19 cellular contexts compared by ENCODE assay signal in genomic region chr15:25687689-25688088, GRCh38.
A peak's percentile ranks its signal among the peaks of the same experiment; 100 is the strongest.
DNase-seq lines count a peak whose midpoint lies in the region; ATAC-seq and TF ChIP-seq lines count a peak whose summit lies in the region.
"Had no signal": no experiment of that assay in that cellular context is flagged by ENCODE, and none has a peak within 500 bp of the region (broad histone marks: within the 10 kb centered on the region; RNA-seq: fewer than 3 reads in every experiment).

No MANE protein-coding gene starts in this region.

- H3K27me3 Mint-ChIP-seq in activated naive CD4-positive, alpha-beta T cell treated with anti-CD3 and anti-CD28 coated beads, Interleukin-2, amount 50 U/mL, for 24 hours, result no peaks in the 10 kb centered on the region
- H3K27me3 Mint-ChIP-seq: CD4-positive, CD25-positive, alpha-beta regulatory T cell had no signal

- no peaks in the 10 kb centered on the region for H3K9me3 ChIP-seq in mesenchymal stem cell (ENCODE audit: control insufficient read depth, low read length)
- no peaks in the 10 kb centered on the region for H3K9me3 ChIP-seq in tibial artery

- intact Hi-C loops in tibial artery (cut with DNase I; ENCODE audit: low total_unique reads), result no loop called here

- no peak for ATAC-seq in GM19395 (IDR thresholded peaks at IDR 0.05; ENCODE audit: unreplicated experiment)
- ATAC-seq in GM21717 (IDR thresholded peaks at IDR 0.05; ENCODE audit: unreplicated experiment), result no peak
- ATAC-seq: CD8-positive, alpha-beta T cell had no signal

- no peaks in the 10 kb centered on the region for H3K27me3 ChIP-seq in mesenchymal stem cell (ENCODE audit: control insufficient read depth in 1 of 2, insufficient read depth in 1 of 2, low read length in 2 of 2)
- no peaks in the 10 kb centered on the region for H3K27me3 ChIP-seq in tibial artery
- H3K27me3 ChIP-seq: BLaER1 had no signal

- peak overlapping the region; percentile 35 for H3K27ac Mint-ChIP-seq in activated naive CD4-positive, alpha-beta T cell treated with anti-CD3 and anti-CD28 coated beads, Interleukin-2, amount 50 U/mL, for 24 hours
- H3K27ac Mint-ChIP-seq: B cell; CD4-positive, CD25-positive, alpha-beta regulatory T cell; CD8-positive, alpha-beta T cell; HFFc6 had no signal

- H3K27ac ChIP-seq in mesenchymal stem cell (ENCODE audit: low read length, poor library complexity, severe bottlenecking) (no peak overlapping the region), tibial artery (peak overlapping the region in 1 of 2 donors; percentile 2)
- H3K27ac ChIP-seq: 22Rv1, BLaER1, C4-2B had no signal

- H3K4ac ChIP-seq in mesenchymal stem cell (ENCODE audit: low read depth in 1 of 2, low read length in 2 of 2), result no peak overlapping the region

- H3K4me1 Mint-ChIP-seq in activated naive CD4-positive, alpha-beta T cell treated with anti-CD3 and anti-CD28 coated beads, Interleukin-2, amount 50 U/mL, for 24 hours, result no peaks in the 10 kb centered on the region
- H3K4me1 Mint-ChIP-seq: B cell; CD4-positive, CD25-positive, alpha-beta regulatory T cell had no signal

- no peak overlapping the region for H3K23ac ChIP-seq in mesenchymal stem cell (ENCODE audit: low read length in 2 of 2)

- H3K79me1 ChIP-seq in mesenchymal stem cell (replicated peaks; ENCODE audit: low read length, poor library complexity, severe bottlenecking), result peaks cover 7% of the 10 kb centered on the region

- no peak overlapping the region for H2BK120ac ChIP-seq in mesenchymal stem cell (ENCODE audit: low read depth, low read length)

- DNase-seq in activated naive CD4-positive, alpha-beta T cell treated with anti-CD3 and anti-CD28 coated beads, Interleukin-2, amount 50 U/mL, for 16 hours, result no peak
- DNase-seq in mesenchymal stem cell (no peak), tibial artery (peak; percentile 16 to 54)
- DNase-seq in stimulated activated CD4-positive, alpha-beta T cell treated with anti-CD3 and anti-CD28 coated beads, Interleukin-2, amount 100 ng/mL, for 48 hours, result no peak
- DNase-seq: Caco-2; CD4-positive, CD25-positive, alpha-beta regulatory T cell; CD8-positive, alpha-beta T cell; DMS153; DND-41; GOT3; HFFc6 had no signal

- H3K4me3 ChIP-seq in mesenchymal stem cell (ENCODE audit: insufficient read depth in 1 of 2, low read depth in 1 of 2, low read length in 2 of 2), result no peak overlapping the region
- no peak overlapping the region for H3K4me3 ChIP-seq in tibial artery
- H3K4me3 ChIP-seq: BLaER1, HAP-1 had no signal

- peaks cover 30% of the 10 kb centered on the region for H3K36me3 Mint-ChIP-seq in activated naive CD4-positive, alpha-beta T cell treated with anti-CD3 and anti-CD28 coated beads, Interleukin-2, amount 50 U/mL, for 24 hours

- no peak overlapping the region for H2BK12ac ChIP-seq in mesenchymal stem cell (ENCODE audit: low read length in 2 of 2)

- H4K8ac ChIP-seq in mesenchymal stem cell (ENCODE audit: low read length), result no peak overlapping the region

- H4K91ac ChIP-seq in mesenchymal stem cell (ENCODE audit: low read length), result no peak overlapping the region

- H3K18ac ChIP-seq in mesenchymal stem cell (ENCODE audit: low read depth in 1 of 2, low read length in 2 of 2), result no peak overlapping the region

- peaks cover 0 to 28% of the 10 kb centered on the region in 2 experiments for H3K36me3 ChIP-seq in mesenchymal stem cell (ENCODE audit: control insufficient read depth in 1 of 2, insufficient read depth in 2 of 2, low read depth in 1 of 2, low read length in 2 of 2)
- H3K36me3 ChIP-seq in tibial artery, result peaks cover 25 to 43% (median 41%) of the 10 kb centered on the region in 3 donors

- H3K4me1 ChIP-seq in mesenchymal stem cell (ENCODE audit: control insufficient read depth, insufficient read depth, low read depth, low read length) (peaks cover 27% of the 10 kb centered on the region), tibial artery (peaks cover 0 to 50% (median 21%) of the 10 kb centered on the region in 4 donors)
- H3K4me1 ChIP-seq: BLaER1 had no signal

- H3K4me3 Mint-ChIP-seq in activated naive CD4-positive, alpha-beta T cell treated with anti-CD3 and anti-CD28 coated beads, Interleukin-2, amount 50 U/mL, for 24 hours, result no peak overlapping the region
- H3K4me3 Mint-ChIP-seq: B cell; CD4-positive, CD25-positive, alpha-beta regulatory T cell; CD8-positive, alpha-beta T cell; HFFc6 had no signal

- no peak overlapping the region for H2BK5ac ChIP-seq in mesenchymal stem cell (ENCODE audit: low read depth, low read length, poor library complexity, severe bottlenecking)

- H3K9me3 Mint-ChIP-seq in activated naive CD4-positive, alpha-beta T cell treated with anti-CD3 and anti-CD28 coated beads, Interleukin-2, amount 50 U/mL, for 24 hours, result no peaks in the 10 kb centered on the region
- H3K9me3 Mint-ChIP-seq: CD8-positive, alpha-beta T cell; HFFc6 had no signal

- no peak overlapping the region for H2BK15ac ChIP-seq in mesenchymal stem cell (ENCODE audit: low read depth, poor library complexity, severe bottlenecking)

- no peak overlapping the region for H3K9ac ChIP-seq in mesenchymal stem cell (ENCODE audit: low read length)
- H3K9ac ChIP-seq: BLaER1 had no signal

- no peak overlapping the region for H2AFZ ChIP-seq in mesenchymal stem cell (ENCODE audit: low read depth, low read length)

- TF ChIP-seq CTCF in tibial artery (IDR thresholded peaks at IDR 0.05), result no peak

- 88% methylated on average over 14 of the region's 15 CpGs for WGBS in mesenchymal stem cell

- H3K14ac ChIP-seq in mesenchymal stem cell (ENCODE audit: low read length in 2 of 2), result no peak overlapping the region

- H2AK5ac ChIP-seq in mesenchymal stem cell (ENCODE audit: low read length, severe bottlenecking), result peak overlapping the region; percentile 38

- H3K4me2 ChIP-seq in mesenchymal stem cell (ENCODE audit: low read length, poor library complexity, severe bottlenecking), result no peak overlapping the region
- H3K4me2 ChIP-seq: BLaER1 had no signal

Comparison
In these comparisons a context has a peak if more than half of its experiments do, and no peak if none do; other contexts are left out.
1. DNase-seq: peak in tibial artery (2 of 2); none in activated naive CD4-positive, alpha-beta T cell treated with anti-CD3 and anti-CD28 coated beads, Interleukin-2, amount 50 U/mL, for 16 hours (single experiment), mesenchymal stem cell (single experiment) and stimulated activated CD4-positive, alpha-beta T cell treated with anti-CD3 and anti-CD28 coated beads, Interleukin-2, amount 100 ng/mL, for 48 hours (0 of 2).